ENCODE assay signal across 8 cellular contexts in the genomic region with DNA sequence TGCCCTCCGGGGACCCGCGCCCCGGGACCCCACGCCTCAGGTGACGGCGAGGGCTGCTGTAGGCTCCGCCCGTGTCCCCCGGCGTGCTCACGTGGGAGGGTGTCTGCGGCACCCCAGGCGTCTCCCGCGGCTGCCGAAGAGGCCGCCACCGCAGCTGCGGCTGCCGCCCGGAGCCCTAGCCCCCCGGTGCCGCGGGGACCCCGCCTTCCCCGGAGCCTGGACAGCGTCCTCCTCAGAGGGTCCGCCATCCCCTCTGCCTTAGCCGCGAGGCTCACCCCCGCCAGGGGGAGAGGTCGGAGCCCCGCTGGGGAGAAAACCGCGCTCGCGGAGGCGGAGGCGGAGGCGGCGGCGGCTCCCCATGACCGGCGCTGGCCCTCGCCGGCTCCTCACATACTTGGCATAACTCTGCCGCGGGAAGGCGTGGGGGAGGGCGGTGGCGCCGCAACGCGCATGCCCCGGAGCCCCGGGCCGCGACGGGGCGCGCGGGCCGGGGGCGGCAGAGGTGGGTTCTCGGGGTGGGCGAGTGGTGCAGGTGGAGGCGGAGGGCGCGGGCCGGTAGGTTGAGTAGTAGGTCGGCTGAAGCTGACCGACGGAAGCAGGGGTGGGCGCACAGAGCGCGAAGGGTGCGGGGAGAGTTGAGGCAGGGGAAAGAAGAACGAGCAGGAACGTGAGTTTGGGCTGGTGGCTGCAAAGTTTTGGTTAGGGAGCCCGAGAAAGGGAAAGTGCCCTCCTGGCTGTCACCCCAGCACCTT. TPM values are rescaled to one million over a fixed set of nuclear protein-coding genes. Genes with fewer than 3 reads are reported as not detected.
DNase-seq lines count a peak whose midpoint lies in the region; ATAC-seq and TF ChIP-seq lines count a peak whose summit lies in the region.

No MANE protein-coding gene starts in this region.

- POLR2A ChIA-PET in activated naive CD8-positive, alpha-beta T cell treated with anti-CD3 and anti-CD28 coated beads, Interleukin-2, amount 10 ng/mL, durations not matched to agents 7 days and 5 days (lab: Charles Lee): interaction anchor here (1.1 to 2.5 kb wide), 2 partner anchors 75 to 93 kb away, joined by 3 to 9 read pairs; a partner anchor contains a TSS

- TF ChIP-seq CTCF in CD14-positive monocyte (IDR thresholded peaks at IDR 0.05) (no peak), heart left ventricle (IDR thresholded peaks at IDR 0.05) (peak in 1 of 12 donors; percentile 11)

- peaks cover 0 to 53% (median 8%) of the 10 kb centered on the region in 9 donors for H3K27me3 ChIP-seq in heart left ventricle

- WGBS in heart left ventricle, 4 donors: 1 to 3% (median 1%) methylated on average over 40 to 81 of the region's 81 CpGs

- H3K4me3 Mint-ChIP-seq in CD14-positive monocyte: peak overlapping the region; percentile 92 to 97
- H3K4me3 Mint-ChIP-seq in activated naive CD8-positive, alpha-beta T cell treated with anti-CD3 and anti-CD28 coated beads, Interleukin-2, amount 10 ng/mL, durations not matched to agents 7 days and 5 days: peak overlapping the region; percentile 98

- no peak for DNase-seq in CD14-positive monocyte (ENCODE audit: low spot score)
- DNase-seq in activated naive CD8-positive, alpha-beta T cell treated with anti-CD3 and anti-CD28 coated beads, Interleukin-2, amount 10 ng/mL, durations not matched to agents 7 days and 5 days: peak; percentile 72
- peak; percentile 64 to 80 (median 76) for DNase-seq in heart left ventricle
- DNase-seq in posterior vena cava (ENCODE audit: low spot score): peak; percentile 91
- peak; percentile 80 for DNase-seq in ureter (ENCODE audit: low spot score)

- H3K27ac ChIP-seq in heart left ventricle: peak overlapping the region; percentile 77 to 99 (median 94)

- H3K4me1 ChIP-seq in heart left ventricle: peaks cover 0 to 18% (median 4%) of the 10 kb centered on the region in 12 donors

- ATAC-seq in GM19397 (IDR thresholded peaks at IDR 0.05; ENCODE audit: unreplicated experiment): peak; percentile 38
- peak; percentile 39 for ATAC-seq in HG03520 (IDR thresholded peaks at IDR 0.05; ENCODE audit: unreplicated experiment)
- peak; percentile 91 for ATAC-seq in SK-N-SH treated with all-trans-retinoic acid at 6 μM for 48 hours
- peak; percentile 66 for ATAC-seq in activated naive CD8-positive, alpha-beta T cell treated with anti-CD3 and anti-CD28 coated beads, Interleukin-2, amount 10 ng/mL, durations not matched to agents 7 days and 5 days (ENCODE audit: low read depth)
- peak; percentile 67 to 89 (median 84) for ATAC-seq in heart left ventricle

- H3K4me3 ChIP-seq in heart left ventricle: peak overlapping the region; percentile 59 to 85 (median 73)

- peaks cover 34 to 58% (median 40%) of the 10 kb centered on the region in 3 donors for H3K27me3 Mint-ChIP-seq in CD14-positive monocyte (ENCODE audit: low read depth in 3 of 3)
- peaks cover 10% of the 10 kb centered on the region for H3K27me3 Mint-ChIP-seq in activated naive CD8-positive, alpha-beta T cell treated with anti-CD3 and anti-CD28 coated beads, Interleukin-2, amount 10 ng/mL, durations not matched to agents 7 days and 5 days

- peaks cover 0 to 7% (median 2%) of the 10 kb centered on the region in 7 donors for H3K9me3 Mint-ChIP-seq in CD14-positive monocyte
- H3K9me3 Mint-ChIP-seq in activated naive CD8-positive, alpha-beta T cell treated with anti-CD3 and anti-CD28 coated beads, Interleukin-2, amount 10 ng/mL, durations not matched to agents 7 days and 5 days: no peaks in the 10 kb centered on the region

- H3K9me3 ChIP-seq in heart left ventricle: no peaks in the 10 kb centered on the region

- TF ChIP-seq POLR2A in heart left ventricle (IDR thresholded peaks at IDR 0.05): peak in 1 of 2 donors; percentile 47

- intact Hi-C loops in CD14-positive monocyte (cut with micrococcal nuclease): no loop called here
- intact Hi-C loops in heart left ventricle (cut with DNase I): loop anchor here in 4 of 10 donors (2.0 to 5.0 kb wide), 6 partner anchors 23 to 69 kb away; a partner anchor contains a TSS
- intact Hi-C loops in posterior vena cava (cut with DNase I): no loop called here

- H3K27ac Mint-ChIP-seq in CD14-positive monocyte: peak overlapping the region in 3 of 7 donors; percentile 31 to 56 (median 42)
- H3K27ac Mint-ChIP-seq in activated naive CD8-positive, alpha-beta T cell treated with anti-CD3 and anti-CD28 coated beads, Interleukin-2, amount 10 ng/mL, durations not matched to agents 7 days and 5 days: peak overlapping the region; percentile 99

- H3K4me1 Mint-ChIP-seq in CD14-positive monocyte: peaks cover 14% of the 10 kb centered on the region
- peaks cover 23% of the 10 kb centered on the region for H3K4me1 Mint-ChIP-seq in activated naive CD8-positive, alpha-beta T cell treated with anti-CD3 and anti-CD28 coated beads, Interleukin-2, amount 10 ng/mL, durations not matched to agents 7 days and 5 days

- H3K36me3 ChIP-seq in heart left ventricle: no peaks in the 10 kb centered on the region

- peaks cover 0 to 5% of the 10 kb centered on the region in 2 donors for H3K36me3 Mint-ChIP-seq in CD14-positive monocyte
- peaks cover 5% of the 10 kb centered on the region for H3K36me3 Mint-ChIP-seq in activated naive CD8-positive, alpha-beta T cell treated with anti-CD3 and anti-CD28 coated beads, Interleukin-2, amount 10 ng/mL, durations not matched to agents 7 days and 5 days

TF ChIP-seq in SK-N-SH treated with all-trans-retinoic acid at 6 μM for 48 hours, 23 proteins besides CTCF, POLR2A, EP300 and RAD21 (continues in another document):
- TF ChIP-seq TOX (CRISPR knock-in tag; IDR thresholded peaks at IDR 0.05; ENCODE audit: borderline replicate concordance) (no peak), ZFP3 (CRISPR knock-in tag; IDR thresholded peaks at IDR 0.05) (no peak), CSDC2 (CRISPR knock-in tag; IDR thresholded peaks at IDR 0.05) (no peak), ZNF565 (CRISPR knock-in tag; conservative IDR thresholded peaks at IDR 0.05; ENCODE audit: low read depth) (no peak), GLIS3 (CRISPR knock-in tag; IDR thresholded peaks at IDR 0.05) (no peak), ESRRG (CRISPR knock-in tag; IDR thresholded peaks at IDR 0.05) (no peak), ZC3H10 (CRISPR knock-in tag; IDR thresholded peaks at IDR 0.05) (no peak), SNAI2 (CRISPR knock-in tag; IDR thresholded peaks at IDR 0.05) (no peak), ZFP30 (CRISPR knock-in tag; IDR thresholded peaks at IDR 0.05) (no peak), OSR1 (CRISPR knock-in tag; IDR thresholded peaks at IDR 0.05) (no peak), ISL1 (CRISPR knock-in tag; IDR thresholded peaks at IDR 0.05) (no peak), ZNF8 (CRISPR knock-in tag; IDR thresholded peaks at IDR 0.05) (no peak)
- TF ChIP-seq, protein P1, sequence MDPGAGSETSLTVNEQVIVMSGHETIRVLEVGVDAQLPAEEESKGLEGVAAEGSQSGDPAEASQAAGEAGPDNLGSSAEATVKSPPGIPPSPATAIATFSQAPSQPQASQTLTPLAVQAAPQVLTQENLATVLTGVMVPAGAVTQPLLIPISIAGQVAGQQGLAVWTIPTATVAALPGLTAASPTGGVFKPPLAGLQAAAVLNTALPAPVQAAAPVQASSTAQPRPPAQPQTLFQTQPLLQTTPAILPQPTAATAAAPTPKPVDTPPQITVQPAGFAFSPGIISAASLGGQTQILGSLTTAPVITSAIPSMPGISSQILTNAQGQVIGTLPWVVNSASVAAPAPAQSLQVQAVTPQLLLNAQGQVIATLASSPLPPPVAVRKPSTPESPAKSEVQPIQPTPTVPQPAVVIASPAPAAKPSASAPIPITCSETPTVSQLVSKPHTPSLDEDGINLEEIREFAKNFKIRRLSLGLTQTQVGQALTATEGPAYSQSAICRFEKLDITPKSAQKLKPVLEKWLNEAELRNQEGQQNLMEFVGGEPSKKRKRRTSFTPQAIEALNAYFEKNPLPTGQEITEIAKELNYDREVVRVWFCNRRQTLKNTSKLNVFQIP (CRISPR knock-in tag; IDR thresholded peaks at IDR 0.05; ENCODE audit: borderline replicate concordance, low read depth): no peak
- TF ChIP-seq, protein P2, sequence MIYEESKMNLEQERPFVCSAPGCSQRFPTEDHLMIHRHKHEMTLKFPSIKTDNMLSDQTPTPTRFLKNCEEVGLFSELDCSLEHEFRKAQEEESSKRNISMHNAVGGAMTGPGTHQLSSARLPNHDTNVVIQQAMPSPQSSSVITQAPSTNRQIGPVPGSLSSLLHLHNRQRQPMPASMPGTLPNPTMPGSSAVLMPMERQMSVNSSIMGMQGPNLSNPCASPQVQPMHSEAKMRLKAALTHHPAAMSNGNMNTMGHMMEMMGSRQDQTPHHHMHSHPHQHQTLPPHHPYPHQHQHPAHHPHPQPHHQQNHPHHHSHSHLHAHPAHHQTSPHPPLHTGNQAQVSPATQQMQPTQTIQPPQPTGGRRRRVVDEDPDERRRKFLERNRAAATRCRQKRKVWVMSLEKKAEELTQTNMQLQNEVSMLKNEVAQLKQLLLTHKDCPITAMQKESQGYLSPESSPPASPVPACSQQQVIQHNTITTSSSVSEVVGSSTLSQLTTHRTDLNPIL (CRISPR knock-in tag; IDR thresholded peaks at IDR 0.05; ENCODE audit: low read depth): no peak

RNA-seq across cellular contexts. Expression of a gene that starts 0.7 kb away (rescaled TPM):
- polyA plus RNA-seq in CD14-positive monocyte (not detected), heart left ventricle (1 to 10 TPM; 2.4 to 6.0 TPM)
- total RNA-seq in activated naive CD8-positive, alpha-beta T cell treated with anti-CD3 and anti-CD28 coated beads, Interleukin-2, amount 10 ng/mL, durations not matched to agents 7 days and 5 days: 1 to 10 TPM; 4.1 to 4.6 TPM
- total RNA-seq in heart left ventricle (10 to 100 TPM; 15.1 to 25.8 (median 23.0) TPM), posterior vena cava (10 to 100 TPM in 1 of 2 donors, 1 to 10 TPM in 1; 7.3 to 11.0 TPM), ureter (17.0 TPM)

RNA-seq across cellular contexts. Expression of a gene that starts 57.9 kb away (rescaled TPM):
- polyA plus RNA-seq in CD14-positive monocyte (10 to 100 TPM; 18.5 to 19.7 TPM), heart left ventricle (10 to 100 TPM; 16.5 to 22.6 TPM)
- total RNA-seq in activated naive CD8-positive, alpha-beta T cell treated with anti-CD3 and anti-CD28 coated beads, Interleukin-2, amount 10 ng/mL, durations not matched to agents 7 days and 5 days: 10 to 100 TPM; 31.2 to 35.7 TPM
- total RNA-seq in heart left ventricle (10 to 100 TPM; 11.4 to 23.2 (median 17.0) TPM), posterior vena cava (10 to 100 TPM; 17.5 to 22.9 TPM), ureter (30.0 TPM)

Comparison
In these comparisons a context has a peak if more than half of its experiments do, and no peak if none do; other contexts are left out.
1. ATAC-seq: peak in every context shown above with its lines; median percentile 91 in SK-N-SH treated with all-trans-retinoic acid at 6 μM for 48 hours; 84 in heart left ventricle; 66 in activated naive CD8-positive, alpha-beta T cell treated with anti-CD3 and anti-CD28 coated beads, Interleukin-2, amount 10 ng/mL, durations not matched to agents 7 days and 5 days; 39 in HG03520; 38 in GM19397.